ENCODE assay signal across 1 cellular context in genomic region chr14:75519826-75520692, GRCh38.
TF ChIP-seq lines count a peak whose summit lies in the region.

No MANE protein-coding gene starts in this region.

TF ChIP-seq in endothelial cell of umbilical vein, 7 proteins besides CTCF, POLR2A, EP300 and RAD21:
- TF ChIP-seq FOS (IDR thresholded peaks at IDR 0.05; ENCODE audit: borderline replicate concordance, insufficient read depth, low read length) (no peak), POLR2AphosphoS5 (IDR thresholded peaks at IDR 0.05; ENCODE audit: insufficient read depth, low read depth, low read length) (no peak), MYC (IDR thresholded peaks at IDR 0.05; ENCODE audit: low read depth, low read length) (no peak), MAX (IDR thresholded peaks at IDR 0.05; ENCODE audit: insufficient read depth, insufficient read length) (no peak), JUN (IDR thresholded peaks at IDR 0.05; ENCODE audit: borderline replicate concordance, insufficient read depth, insufficient read length, low read depth) (no peak), GATA2 (IDR thresholded peaks at IDR 0.05; ENCODE audit: insufficient read depth, insufficient read length, low read depth, low read length) (no peak), EZH2 (IDR thresholded peaks at IDR 0.05; ENCODE audit: borderline replicate concordance, low read depth, low read length, severe bottlenecking) (no peak)
